ENCODE assay signal across 28 cellular contexts in the genomic region with DNA sequence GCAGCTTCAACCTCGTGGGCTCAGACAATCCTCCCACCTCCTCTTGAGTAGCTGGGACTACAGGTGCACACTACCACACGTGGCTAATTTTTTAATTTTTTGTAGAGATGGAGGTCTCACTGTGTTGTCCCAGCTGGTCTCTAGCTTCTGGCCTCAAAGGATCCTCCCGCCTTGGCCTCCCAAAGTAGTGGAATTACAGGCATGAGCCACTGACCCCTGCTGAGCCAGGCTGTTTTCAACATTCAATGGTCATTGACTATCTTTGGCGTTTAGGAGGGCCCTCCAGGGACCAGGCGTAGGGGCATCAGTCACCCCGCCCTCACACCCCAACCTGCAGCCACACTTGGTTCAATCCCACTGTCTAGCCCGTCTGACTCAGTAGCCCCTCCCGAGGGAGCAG. TPM values are rescaled to one million over a fixed set of nuclear protein-coding genes. Genes with fewer than 3 reads are reported as not detected.
"Had no signal": no experiment of that assay in that cellular context is flagged by ENCODE, and none has a peak within 500 bp of the region (broad histone marks: within the 10 kb centered on the region; RNA-seq: fewer than 3 reads in every experiment).

No MANE protein-coding gene starts in this region.

- DNase-seq: activated CD4-positive, alpha-beta T cell treated with anti-CD3 and anti-CD28 coated beads for 48 hours; activated CD4-positive, alpha-beta T cell treated with anti-CD3 and anti-CD28 coated beads, Interleukin-2, amount 50 U/mL, for 48 hours; activated CD8-positive, alpha-beta memory T cell treated with anti-CD3 and anti-CD28 coated beads for 24 hours; activated gamma-delta T cell treated with Interleukin-2 at 50 U/mL for 16 hours; activated naive CD4-positive, alpha-beta T cell treated with anti-CD3 and anti-CD28 coated beads, Interleukin-2, amount 10 ng/mL, durations not matched to agents 7 days and 5 days; activated naive CD8-positive, alpha-beta T cell treated with anti-CD3 and anti-CD28 coated beads for 36 hours; brain microvascular endothelial cell; MG63; MV-4-11; NCI-H1105; NCI-H1436; NCI-H1694 treated with DMSO at 0.1 percent for 48 hours; NCI-H2029 treated with DMSO at 0.1 percent for 48 hours; NCI-H345; NCI-H510A; NCI-H526 treated with DMSO at 0.1 percent for 48 hours; NCI-H82; SK-N-SH; T-helper 1 cell; WERI-Rb-1 had no signal

- H3K27me3 ChIP-seq: brain microvascular endothelial cell, cardiac muscle cell, MG63 had no signal

- H3K27ac ChIP-seq: brain microvascular endothelial cell, cardiac muscle cell had no signal

- H3K9me3 ChIP-seq: MG63, SK-N-SH had no signal

- H3K4me2 ChIP-seq: SK-N-SH had no signal

- ATAC-seq: activated CD4-positive, CD25-positive, alpha-beta regulatory T cell treated with anti-CD3 and anti-CD28 coated beads, Interleukin-2, amount 50 U/mL, for 24 hours; Right ventricle myocardium inferior had no signal

- H3K36me3 ChIP-seq: cardiac muscle cell had no signal

- H3K4me3 ChIP-seq: cardiac muscle cell, MG63 had no signal

- H3K9ac ChIP-seq: SK-N-SH had no signal

RNA-seq across cellular contexts. Expression of a gene that starts 11.0 kb away (rescaled TPM):
- total RNA-seq: activated naive CD8-positive, alpha-beta T cell treated with anti-CD3 and anti-CD28 coated beads for 36 hours; activated T-helper 1 cell treated with anti-CD3 and anti-CD28 coated beads, Interleukin-12 subunit alpha, Interleukin-12 subunit beta, Interleukin-2, Interleukin-4 antibody, amounts not matched to agents 30 ng/mL and 10 ng/mL and 1 ng/mL, durations not matched to agents 14 hours and 24 hours and 36 hours; cardiac muscle cell; OCI-LY7; RPMI7951; T-helper 2 cell treated with Interferon-gamma antibody and Interleukin-4, amounts not matched to agents 100 ng/mL and 5 ng/mL, for 36 hours had no signal
- polyA plus RNA-seq: cardiac muscle cell, SK-N-SH had no signal

RNA-seq across cellular contexts. Expression of a gene that starts 58.2 kb away (rescaled TPM):
- total RNA-seq: activated naive CD8-positive, alpha-beta T cell treated with anti-CD3 and anti-CD28 coated beads for 36 hours; activated T-helper 1 cell treated with anti-CD3 and anti-CD28 coated beads, Interleukin-12 subunit alpha, Interleukin-12 subunit beta, Interleukin-2, Interleukin-4 antibody, amounts not matched to agents 30 ng/mL and 10 ng/mL and 1 ng/mL, durations not matched to agents 14 hours and 24 hours and 36 hours; OCI-LY7; Right ventricle myocardium inferior; RPMI7951; T-helper 2 cell treated with Interferon-gamma antibody and Interleukin-4, amounts not matched to agents 100 ng/mL and 5 ng/mL, for 36 hours had no signal
- polyA plus RNA-seq: adipose tissue, SK-N-SH had no signal
